Comparison of ENCODE assay signal across 1 cellular context in the genomic region with DNA sequence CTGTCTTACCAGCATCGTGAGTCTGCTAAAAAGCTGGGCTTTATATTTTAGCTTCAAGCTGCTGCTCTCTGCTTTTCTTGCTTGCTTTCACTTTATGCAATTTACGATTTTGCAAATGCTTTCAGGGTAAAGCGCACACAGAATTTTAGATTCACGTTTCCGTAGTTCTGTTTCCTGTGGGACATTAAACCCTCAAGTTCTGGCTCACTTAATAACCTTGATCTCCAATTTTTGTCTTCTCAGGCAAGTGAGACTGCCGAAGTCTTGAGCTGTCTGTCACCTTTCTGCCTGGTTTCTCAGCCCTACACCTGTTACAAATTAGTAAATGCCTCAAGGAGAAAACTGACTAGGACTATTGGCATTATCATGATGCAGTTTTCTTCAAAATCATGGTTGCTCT.
TF ChIP-seq lines count a peak whose summit lies in the region.

No MANE protein-coding gene starts in this region.

TF ChIP-seq in H1, 55 proteins besides CTCF, POLR2A, EP300 and RAD21:
- TF ChIP-seq FOSL1 (IDR thresholded peaks at IDR 0.05; ENCODE audit: insufficient read depth, low read depth, low read length) = no peak
- no peak for TF ChIP-seq YY1 (IDR thresholded peaks at IDR 0.05; ENCODE audit: low read depth, low read length)
- no peak for TF ChIP-seq SIX5 (IDR thresholded peaks at IDR 0.05; ENCODE audit: low read depth, low read length)
- no peak for TF ChIP-seq RBBP5 (IDR thresholded peaks at IDR 0.05; ENCODE audit: borderline replicate concordance, low read depth, low read length)
- TF ChIP-seq, protein P1, sequence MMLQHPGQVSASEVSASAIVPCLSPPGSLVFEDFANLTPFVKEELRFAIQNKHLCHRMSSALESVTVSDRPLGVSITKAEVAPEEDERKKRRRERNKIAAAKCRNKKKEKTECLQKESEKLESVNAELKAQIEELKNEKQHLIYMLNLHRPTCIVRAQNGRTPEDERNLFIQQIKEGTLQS (IDR thresholded peaks at IDR 0.05; ENCODE audit: insufficient read depth, low read depth, low read length) = no peak
- TF ChIP-seq CTBP2 (IDR thresholded peaks at IDR 0.05; ENCODE audit: borderline replicate concordance, insufficient read depth, insufficient read length, low read length) = no peak
- TF ChIP-seq KDM1A (IDR thresholded peaks at IDR 0.05; ENCODE audit: borderline replicate concordance, low read length) = no peak
- TF ChIP-seq HDAC2 (IDR thresholded peaks at IDR 0.05; ENCODE audit: borderline replicate concordance in 1 of 2, low read depth in 2 of 2, low read length in 2 of 2) = no peak
- TF ChIP-seq BCL11A (IDR thresholded peaks at IDR 0.05; ENCODE audit: low read depth in 2 of 2, low read length in 2 of 2) = no peak
